1 cellular context compared by ENCODE assay signal in genomic region chr1:156668801-156669637, GRCh38.
TF ChIP-seq lines count a peak whose summit lies in the region.

No MANE protein-coding gene starts in this region.

TF ChIP-seq in HCT116, 20 proteins besides CTCF, POLR2A, EP300 and RAD21 (continued from another document):
- TF ChIP-seq SP1 (IDR thresholded peaks at IDR 0.05; ENCODE audit: low read depth) (no peak), ELF1 (IDR thresholded peaks at IDR 0.05; ENCODE audit: borderline replicate concordance, low read depth) (no peak), JUND (IDR thresholded peaks at IDR 0.05) (no peak), ZFX (IDR thresholded peaks at IDR 0.05) (no peak), POLR2AphosphoS5 (IDR thresholded peaks at IDR 0.05; ENCODE audit: low read depth, low read length) (no peak), SRF (IDR thresholded peaks at IDR 0.05; ENCODE audit: low read depth) (no peak), EZH2phosphoT487 (IDR thresholded peaks at IDR 0.05; ENCODE audit: borderline replicate concordance) (no peak), FOSL1 (IDR thresholded peaks at IDR 0.05; ENCODE audit: low read depth) (no peak)
TF ChIP-seq in HCT116: peak in this region for 0.
